In the genomic region with DNA sequence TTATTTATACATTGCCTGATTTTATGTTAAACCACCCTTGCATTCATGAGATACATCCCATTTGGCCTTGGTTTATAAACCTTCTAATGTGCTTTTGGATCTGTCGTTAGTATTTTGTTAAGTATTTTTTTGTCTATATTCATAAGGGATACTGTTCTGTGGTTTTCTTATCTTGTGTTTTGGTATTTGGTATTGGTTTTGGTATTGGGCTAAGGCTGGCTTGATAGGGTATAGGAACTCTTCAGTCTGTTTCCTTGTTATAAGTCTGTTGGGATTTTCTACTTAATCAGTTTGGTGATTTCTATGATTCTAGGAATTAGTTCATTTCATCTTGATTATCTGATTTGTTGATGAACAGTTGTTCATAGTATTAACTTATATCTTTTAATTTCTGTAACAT, we compare ENCODE assay signal across 28 cellular contexts.
"Had no signal": no experiment of that assay in that cellular context is flagged by ENCODE, and none has a peak within 500 bp of the region (broad histone marks: within the 10 kb centered on the region; RNA-seq: fewer than 3 reads in every experiment).

No MANE protein-coding gene starts in this region.

- ATAC-seq: activated CD8-positive, alpha-beta T cell treated with anti-CD3 and anti-CD28 coated beads for 36 hours; activated naive CD4-positive, alpha-beta T cell treated with anti-CD3 and anti-CD28 coated beads, Interleukin-2, amount 50 U/mL, for 72 hours; activated T-cell treated with anti-CD3 and anti-CD28 coated beads, Interleukin-2, amount 50 U/mL, for 72 hours; activated T-helper 17 cell treated with anti-CD3 and anti-CD28 coated beads, Interleukin-2, amount 50 U/mL, for 72 hours; Panc1 had no signal

- H3K27me3 Mint-ChIP-seq: activated CD4-positive, alpha-beta T cell treated with anti-CD3 and anti-CD28 coated beads, Interleukin-2, amount 10 ng/mL, durations not matched to agents 24 days and 14 days; activated CD8-positive, alpha-beta T cell treated with anti-CD3 and anti-CD28 coated beads for 36 hours; activated T-helper 17 cell treated with anti-CD3 and anti-CD28 coated beads, Interleukin-2, amount 50 U/mL, for 72 hours had no signal

- H3K27ac Mint-ChIP-seq: activated CD4-positive, alpha-beta T cell treated with anti-CD3 and anti-CD28 coated beads, Interleukin-2, amount 10 ng/mL, durations not matched to agents 24 days and 14 days; activated CD8-positive, alpha-beta T cell treated with anti-CD3 and anti-CD28 coated beads for 36 hours; activated naive CD4-positive, alpha-beta T cell treated with anti-CD3 and anti-CD28 coated beads, Interleukin-2, amount 50 U/mL, for 72 hours; activated T-helper 17 cell treated with anti-CD3 and anti-CD28 coated beads, Interleukin-2, amount 50 U/mL, for 72 hours; T-helper 2 cell treated with Interferon-gamma antibody and Interleukin-4, amounts not matched to agents 5 μg/mL and 100 μg/mL, for 36 hours had no signal

- DNase-seq: activated CD4-positive, alpha-beta T cell treated with anti-CD3 and anti-CD28 coated beads, Interleukin-2, amount 10 ng/mL, durations not matched to agents 24 days and 14 days; activated CD4-positive, alpha-beta T cell treated with anti-CD3 and anti-CD28 coated beads, Interleukin-2, amount 50 U/mL, for 4 hours; activated CD8-positive, alpha-beta T cell treated with anti-CD3 and anti-CD28 coated beads for 36 hours; activated effector memory CD4-positive, alpha-beta T cell treated with anti-CD3 and anti-CD28 coated beads, Interleukin-2, amount 50 U/mL, for 16 hours; activated naive CD4-positive, alpha-beta T cell; activated T-cell treated with anti-CD3 and anti-CD28 coated beads, Interleukin-2, amount 50 U/mL, for 1 hour; activated T-cell treated with anti-CD3 and anti-CD28 coated beads, Interleukin-2, amount 50 U/mL, for 72 hours; amniotic stem cell; aorta; brain microvascular endothelial cell; central memory CD4-positive, alpha-beta T cell; Kasumi-1; KG1; MG63; NCI-H1048; NCI-H1105 treated with DMSO at 0.1 percent for 48 hours; NCI-H1436; NCI-H1694; NCI-H2029; NCI-H510A; NCI-H526; NCI-H748 treated with DMSO at 0.1 percent for 48 hours; SHP77; SJCRH30 had no signal

- H3K4me3 Mint-ChIP-seq: activated CD4-positive, alpha-beta T cell treated with anti-CD3 and anti-CD28 coated beads, Interleukin-2, amount 10 ng/mL, durations not matched to agents 24 days and 14 days; activated CD8-positive, alpha-beta T cell treated with anti-CD3 and anti-CD28 coated beads for 36 hours; activated T-helper 17 cell treated with anti-CD3 and anti-CD28 coated beads, Interleukin-2, amount 50 U/mL, for 72 hours; T-helper 2 cell treated with Interferon-gamma antibody and Interleukin-4, amounts not matched to agents 5 μg/mL and 100 μg/mL, for 36 hours had no signal

- H3K9me3 Mint-ChIP-seq: activated CD8-positive, alpha-beta T cell treated with anti-CD3 and anti-CD28 coated beads for 36 hours; activated naive CD4-positive, alpha-beta T cell treated with anti-CD3 and anti-CD28 coated beads, Interleukin-2, amount 50 U/mL, for 72 hours; activated T-cell treated with anti-CD3 and anti-CD28 coated beads, Interleukin-2, amount 50 U/mL, for 72 hours; activated T-helper 17 cell treated with anti-CD3 and anti-CD28 coated beads, Interleukin-2, amount 50 U/mL, for 72 hours had no signal
